Comparison of ENCODE assay signal across 26 cellular contexts in genomic region chr1:115215110-115215509, GRCh38.
DNase-seq lines count a peak whose midpoint lies in the region; ATAC-seq, FAIRE-seq and TF ChIP-seq lines count a peak whose summit lies in the region.
"Had no signal": no experiment of that assay in that cellular context is flagged by ENCODE, and none has a peak within 500 bp of the region (broad histone marks: within the 10 kb centered on the region; RNA-seq: fewer than 3 reads in every experiment).

No MANE protein-coding gene starts in this region.

- no peak for TF ChIP-seq RAD21 in SK-N-SH (IDR thresholded peaks at IDR 0.05; ENCODE audit: low read length)
- no peak for TF ChIP-seq RAD21 in K562 (CRISPR knock-in tag; conservative IDR thresholded peaks at IDR 0.05 in 1 of 2, IDR thresholded peaks at IDR 0.05 in 1 of 2)

- H3K79me2 ChIP-seq in SK-N-SH (ENCODE audit: insufficient read depth) (no peaks in the 10 kb centered on the region), PC-3 (ENCODE audit: low read length) (no peaks in the 10 kb centered on the region), K562 (ENCODE audit: control insufficient read depth, insufficient read depth, low read length) (no peaks in the 10 kb centered on the region)

- H3K4me3 ChIP-seq in SK-N-SH (ENCODE audit: low read depth in 2 of 2, low read length in 1 of 2): no peak overlapping the region
- H3K4me3 ChIP-seq in PC-3 (ENCODE audit: low read length): no peak overlapping the region
- no peak overlapping the region for H3K4me3 ChIP-seq in K562
- no peak overlapping the region for H3K4me3 ChIP-seq in esophagus muscularis mucosa
- H3K4me3 ChIP-seq: BLaER1 treated with 17β-estradiol and CSF1 and Interleukin-3, amounts not matched to agents 10 nM and 100 nM had no signal

- TF ChIP-seq EP300 in SK-N-SH (IDR thresholded peaks at IDR 0.05; ENCODE audit: borderline replicate concordance in 1 of 2, low read depth in 1 of 2, low read length in 1 of 2) (no peak), K562 (IDR thresholded peaks at IDR 0.05; ENCODE audit: low read length) (no peak), esophagus muscularis mucosa (IDR thresholded peaks at IDR 0.05) (no peak)

- no peak for TF ChIP-seq CTCF in SK-N-SH (IDR thresholded peaks at IDR 0.05)
- no peak for TF ChIP-seq CTCF in PC-3 (conservative IDR thresholded peaks at IDR 0.05; ENCODE audit: low read depth, low read length)
- TF ChIP-seq CTCF in K562 (IDR thresholded peaks at IDR 0.05 in 2 of 3, conservative IDR thresholded peaks at IDR 0.05 in 1 of 3; ENCODE audit: insufficient read depth in 2 of 3, low read depth in 1 of 3, low read length in 3 of 3): no peak
- TF ChIP-seq CTCF in esophagus muscularis mucosa (IDR thresholded peaks at IDR 0.05): no peak

- H3K9me3 ChIP-seq in SK-N-SH: no peaks in the 10 kb centered on the region
- no peaks in the 10 kb centered on the region for H3K9me3 ChIP-seq in PC-3 (ENCODE audit: low read length)
- no peaks in the 10 kb centered on the region for H3K9me3 ChIP-seq in K562 (replicated peaks; ENCODE audit: control insufficient read depth, insufficient read depth, low read depth, low read length)
- H3K9me3 ChIP-seq in esophagus muscularis mucosa: no peaks in the 10 kb centered on the region
- H3K9me3 ChIP-seq: BE2C; BLaER1 treated with 17β-estradiol and CSF1 and Interleukin-3, amounts not matched to agents 10 nM and 100 nM had no signal

- H2AFZ ChIP-seq in SK-N-SH (ENCODE audit: low read depth): no peak overlapping the region
- H2AFZ ChIP-seq in PC-3 (ENCODE audit: low read length): no peak overlapping the region
- no peak overlapping the region for H2AFZ ChIP-seq in K562 (ENCODE audit: low read depth, low read length)

- ATAC-seq in SK-N-SH treated with all-trans-retinoic acid at 6 μM for 48 hours (no peak), PC-3 (no peak), K562 (no peak)

- intact Hi-C loops in PC-3 (cut with micrococcal nuclease) (no loop called here), K562 (cut with micrococcal nuclease) (no loop called here), esophagus muscularis mucosa (cut with DNase I) (no loop called here)

- 97% methylated on average over 3 of the region's 3 CpGs for WGBS in SK-N-SH (ENCODE audit: low lambda C conversion rate)
- 2% methylated on average over 3 of the region's 3 CpGs for WGBS in K562 (ENCODE audit: insufficient coverage, low coverage, missing lambda C conversion rate)
- WGBS in esophagus muscularis mucosa: 90% methylated on average over 3 of the region's 3 CpGs

- CTCF ChIA-PET in SK-N-SH (lab: Yijun Ruan, JAX) (interaction anchor here (0.7 kb wide), 1 partner anchor 21 kb away, joined by 3 read pairs; no protein-coding TSS in a partner anchor), PC-3 (lab: Charles Lee) (no interaction called here), K562 (lab: Yijun Ruan, JAX; ENCODE audit: low intra/inter-chr PET ratio) (no interaction called here)

- H4K20me1 ChIP-seq in SK-N-SH (ENCODE audit: insufficient read depth) (no peaks in the 10 kb centered on the region), PC-3 (ENCODE audit: low read length) (no peaks in the 10 kb centered on the region), K562 (replicated peaks; ENCODE audit: control insufficient read depth, insufficient read depth, low read length) (0 out of 2 replicates have a peak, but pooled peaks cover 2% of the 10 kb centered on the region)
- H4K20me1 ChIP-seq: BLaER1 treated with 17β-estradiol and CSF1 and Interleukin-3, amounts not matched to agents 10 nM and 100 nM had no signal

- no peak for FAIRE-seq in K562 (lab: Jason Lieb, UNC)
- FAIRE-seq: A204.1, GM12891, GM18507 had no signal

- H3K4me2 ChIP-seq in SK-N-SH (no peak overlapping the region), PC-3 (ENCODE audit: low read length) (peak overlapping the region; percentile 33), K562 (ENCODE audit: insufficient read depth, low read length) (no peak overlapping the region)
- H3K4me2 ChIP-seq: BLaER1 treated with 17β-estradiol and CSF1 and Interleukin-3, amounts not matched to agents 10 nM and 100 nM had no signal

- POLR2A ChIA-PET in SK-N-SH (lab: Yijun Ruan, JAX): no interaction called here
- POLR2A ChIA-PET in PC-3 (lab: Charles Lee; ENCODE audit: unreplicated experiment): no interaction called here
- POLR2A ChIA-PET in K562 (lab: Yijun Ruan, JAX): no interaction called here

- H3K9ac ChIP-seq in SK-N-SH (no peak overlapping the region), PC-3 (ENCODE audit: low read length) (no peak overlapping the region), K562 (ENCODE audit: insufficient read depth in 1 of 2, low read depth in 2 of 2, low read length in 2 of 2) (no peak overlapping the region)
- H3K9ac ChIP-seq: BLaER1 treated with 17β-estradiol and CSF1 and Interleukin-3, amounts not matched to agents 10 nM and 100 nM had no signal

- no peaks in the 10 kb centered on the region for H3K36me3 ChIP-seq in SK-N-SH (replicated peaks in 1 of 2; ENCODE audit: control insufficient read depth in 1 of 2, insufficient read depth in 2 of 2, low read length in 1 of 2)
- H3K36me3 ChIP-seq in PC-3 (ENCODE audit: low read depth, low read length): no peaks in the 10 kb centered on the region
- H3K36me3 ChIP-seq in K562 (ENCODE audit: control insufficient read depth, insufficient read depth, low read length): no peaks in the 10 kb centered on the region
- H3K36me3 ChIP-seq in esophagus muscularis mucosa: no peaks in the 10 kb centered on the region
- H3K36me3 ChIP-seq: BE2C; BLaER1 treated with 17β-estradiol and CSF1 and Interleukin-3, amounts not matched to agents 10 nM and 100 nM had no signal

- H3K27me3 ChIP-seq in SK-N-SH (ENCODE audit: insufficient read depth) (no peaks in the 10 kb centered on the region), PC-3 (ENCODE audit: low read length) (no peaks in the 10 kb centered on the region), K562 (ENCODE audit: control insufficient read depth in 2 of 2, insufficient read depth in 2 of 2, low read length in 2 of 2) (peaks cover 0 to 4% of the 10 kb centered on the region in 2 experiments; a peak in 2 of 5 replicates), esophagus muscularis mucosa (no peaks in the 10 kb centered on the region)
- H3K27me3 ChIP-seq: BE2C; BLaER1 treated with 17β-estradiol and CSF1 and Interleukin-3, amounts not matched to agents 10 nM and 100 nM had no signal

- BruUV-seq in PC-3 (replicated peaks; lab: Mats Ljungman, UMichigan) (no TSS peak), K562 (replicated peaks; lab: Mats Ljungman, UMichigan) (no TSS peak)

- H3K9me2 ChIP-seq in SK-N-SH: no peaks in the 10 kb centered on the region
- H3K9me2 ChIP-seq in PC-3 (replicated peaks; ENCODE audit: low read length): no peaks in the 10 kb centered on the region

- no peak overlapping the region for H3K27ac ChIP-seq in SK-N-SH (ENCODE audit: low read depth in 2 of 2, low read length in 1 of 2)
- peak overlapping the region; percentile 21; the same call in 1 of the 2 replicates for H3K27ac ChIP-seq in PC-3 (ENCODE audit: low read length)
- H3K27ac ChIP-seq in K562 (ENCODE audit: extremely low read depth, low read depth, low read length): no peak overlapping the region
- no peak overlapping the region for H3K27ac ChIP-seq in esophagus muscularis mucosa (replicated peaks in 1 of 4)
- H3K27ac ChIP-seq: 22Rv1; BLaER1 treated with 17β-estradiol and CSF1 and Interleukin-3, amounts not matched to agents 10 nM and 100 nM had no signal

- peaks cover 0 to 7% of the 10 kb centered on the region in 2 experiments; a peak in 1 of 4 replicates for H3K4me1 ChIP-seq in SK-N-SH (ENCODE audit: control insufficient read depth in 1 of 2, insufficient read depth in 2 of 2, low read depth in 1 of 2, low read length in 1 of 2)
- peaks cover 57% of the 10 kb centered on the region for H3K4me1 ChIP-seq in PC-3 (ENCODE audit: insufficient read depth, low read length)
- no peaks in the 10 kb centered on the region for H3K4me1 ChIP-seq in K562 (replicated peaks in 1 of 2; ENCODE audit: control insufficient read depth in 2 of 2, insufficient read depth in 2 of 2, low read length in 2 of 2)
- H3K4me1 ChIP-seq in esophagus muscularis mucosa: peaks cover 0 to 18% (median 0%) of the 10 kb centered on the region in 4 donors
- H3K4me1 ChIP-seq: BE2C; BLaER1 treated with 17β-estradiol and CSF1 and Interleukin-3, amounts not matched to agents 10 nM and 100 nM had no signal

- H3F3A ChIP-seq in SK-N-SH (replicated peaks; ENCODE audit: insufficient read depth) (peaks cover 4% of the 10 kb centered on the region), PC-3 (ENCODE audit: low read length, unreplicated experiment) (peaks cover 5% of the 10 kb centered on the region)

- DNase-seq in SK-N-SH: no peak
- no peak for DNase-seq in PC-3
- peak in 1 of 4 experiments; percentile 20 for DNase-seq in K562 (ENCODE audit: extremely low read depth in 1 of 4, low spot score in 3 of 4)
- DNase-seq in esophagus muscularis mucosa (ENCODE audit: extremely low spot score): peak; percentile 75
- no peak for DNase-seq in glomerular visceral epithelial cell (ENCODE audit: extremely low spot score)
- no peak for DNase-seq in NOMO-1 (lab: John Stamatoyannopoulos, UW; ENCODE audit: unreplicated experiment in 2 of 2)
- DNase-seq in NCI-H1694 treated with DMSO at 0.1 percent for 48 hours (lab: John Stamatoyannopoulos, UW): no peak
- DNase-seq: ACHN; AML-193; BE2C; Calu3; CD4-positive, alpha-beta T cell; CD8-positive, alpha-beta memory T cell; COR-L47; DMS53; DMS79 treated with DMSO at 0.1 percent for 48 hours; GF-D8; GOT3; H7; HCEC 1CT had no signal

- in situ Hi-C loops in K562 (cut with MboI): no loop called here

- TF ChIP-seq POLR2A in K562 (conservative IDR thresholded peaks at IDR 0.05): no peak
- TF ChIP-seq POLR2A in esophagus muscularis mucosa (IDR thresholded peaks at IDR 0.05; ENCODE audit: low read depth): no peak

- H3K9me1 ChIP-seq in K562 (ENCODE audit: control insufficient read depth, insufficient read depth, low read length): no peaks in the 10 kb centered on the region

TF ChIP-seq in SK-N-SH treated with all-trans-retinoic acid at 6 μM for 48 hours, 23 proteins besides CTCF, POLR2A, EP300 and RAD21 (continues in another document):
- TF ChIP-seq ARNTL (CRISPR knock-in tag; IDR thresholded peaks at IDR 0.05; ENCODE audit: borderline replicate concordance, low read depth): no peak
- no peak for TF ChIP-seq ZNF70 (CRISPR knock-in tag; IDR thresholded peaks at IDR 0.05)
- TF ChIP-seq TOX (CRISPR knock-in tag; IDR thresholded peaks at IDR 0.05; ENCODE audit: borderline replicate concordance): no peak
- no peak for TF ChIP-seq TCF4 (CRISPR knock-in tag; IDR thresholded peaks at IDR 0.05; ENCODE audit: borderline replicate concordance)

TF ChIP-seq in K562, 482 proteins besides CTCF, POLR2A, EP300 and RAD21 (continues in another document):
- no peak for TF ChIP-seq ZNF780A (CRISPR knock-in tag; IDR thresholded peaks at IDR 0.05)
- no peak for TF ChIP-seq HNRNPK (IDR thresholded peaks at IDR 0.05; ENCODE audit: low read depth, low read length, poor library complexity, severe bottlenecking)

Comparison
In these comparisons a context has a peak if more than half of its experiments do, and no peak if none do; other contexts are left out.
1. Of the 27 proteins assayed by ChIP-seq in both K562 and SK-N-SH: peak only in K562: USF2; only in SK-N-SH: USF1; in both: none; in neither: 25.